1 cellular context compared by ENCODE assay signal in genomic region chr5:181217111-181217804, GRCh38.
TF ChIP-seq lines count a peak whose summit lies in the region.

No MANE protein-coding gene starts in this region.

TF ChIP-seq in HepG2, 621 proteins besides CTCF, POLR2A, EP300 and RAD21 (continued from another document and continues in another):
- TF ChIP-seq UBTF (CRISPR knock-in tag; IDR thresholded peaks at IDR 0.05), result 0 out of 2 replicates have a peak, but pooled peaks have one; percentile 47
- no peak for TF ChIP-seq NBN (conservative IDR thresholded peaks at IDR 0.05)
- TF ChIP-seq NCOR1 (IDR thresholded peaks at IDR 0.05; ENCODE audit: borderline replicate concordance, low read length), result no peak
- no peak for TF ChIP-seq MTERF4 (CRISPR knock-in tag; IDR thresholded peaks at IDR 0.05)
- no peak for TF ChIP-seq FOXO4 (CRISPR knock-in tag; conservative IDR thresholded peaks at IDR 0.05)
- TF ChIP-seq ZNF260 (CRISPR knock-in tag; IDR thresholded peaks at IDR 0.05; ENCODE audit: borderline replicate concordance, low read depth), result no peak
- no peak for TF ChIP-seq ZNF282 (IDR thresholded peaks at IDR 0.05; ENCODE audit: partially characterized antibody)
- no peak for TF ChIP-seq ZBTB14 (CRISPR knock-in tag; IDR thresholded peaks at IDR 0.05)
- TF ChIP-seq IRX3 (CRISPR knock-in tag; IDR thresholded peaks at IDR 0.05; ENCODE audit: borderline replicate concordance, low read depth), result no peak
- TF ChIP-seq KLF16 (CRISPR knock-in tag; IDR thresholded peaks at IDR 0.05), result no peak; a peak in 1 of 4 replicates
- TF ChIP-seq ATF4 (CRISPR knock-in tag; IDR thresholded peaks at IDR 0.05), result no peak
- TF ChIP-seq ZFP1 (CRISPR knock-in tag; IDR thresholded peaks at IDR 0.05), result no peak
- no peak for TF ChIP-seq MZF1 (CRISPR knock-in tag; IDR thresholded peaks at IDR 0.05; ENCODE audit: borderline replicate concordance)
- TF ChIP-seq NFE2L2 (IDR thresholded peaks at IDR 0.05; ENCODE audit: low read length), result no peak
- TF ChIP-seq AHDC1 (CRISPR knock-in tag; IDR thresholded peaks at IDR 0.05; ENCODE audit: borderline replicate concordance), result no peak
- TF ChIP-seq ZKSCAN5 (CRISPR knock-in tag; IDR thresholded peaks at IDR 0.05), result no peak
- TF ChIP-seq ZNF749 (CRISPR knock-in tag; IDR thresholded peaks at IDR 0.05; ENCODE audit: borderline replicate concordance), result no peak
- TF ChIP-seq CHCHD3 (CRISPR knock-in tag; IDR thresholded peaks at IDR 0.05), result no peak
- no peak for TF ChIP-seq LCORL (IDR thresholded peaks at IDR 0.05)
- TF ChIP-seq LCORL (CRISPR knock-in tag; IDR thresholded peaks at IDR 0.05), result 0 out of 2 replicates have a peak, but pooled peaks have one; percentile 45
- TF ChIP-seq ZNF83 (CRISPR knock-in tag; IDR thresholded peaks at IDR 0.05; ENCODE audit: borderline replicate concordance), result no peak
- no peak for TF ChIP-seq MED1 (CRISPR knock-in tag; IDR thresholded peaks at IDR 0.05)
- TF ChIP-seq ZBTB7B (CRISPR knock-in tag; IDR thresholded peaks at IDR 0.05), result no peak
- no peak for TF ChIP-seq HOXA3 (CRISPR knock-in tag; IDR thresholded peaks at IDR 0.05)
- no peak for TF ChIP-seq ZBTB43 (CRISPR knock-in tag; conservative IDR thresholded peaks at IDR 0.05)
- no peak for TF ChIP-seq JARID2 (CRISPR knock-in tag; IDR thresholded peaks at IDR 0.05; ENCODE audit: insufficient replicate concordance)
- TF ChIP-seq ZNF800 (CRISPR knock-in tag; IDR thresholded peaks at IDR 0.05), result 0 out of 2 replicates have a peak, but pooled peaks have one; percentile 29
- TF ChIP-seq FUBP1 (CRISPR knock-in tag; IDR thresholded peaks at IDR 0.05; ENCODE audit: borderline replicate concordance), result no peak
- no peak for TF ChIP-seq STAG1 (CRISPR knock-in tag; IDR thresholded peaks at IDR 0.05)
- no peak for TF ChIP-seq ATF6 (CRISPR knock-in tag; conservative IDR thresholded peaks at IDR 0.05)
- TF ChIP-seq SRF (IDR thresholded peaks at IDR 0.05; ENCODE audit: low read depth, low read length), result no peak
- TF ChIP-seq XBP1 (CRISPR knock-in tag; IDR thresholded peaks at IDR 0.05), result no peak
- no peak for TF ChIP-seq SRSF1 (optimal IDR thresholded peaks at IDR 0.05; ENCODE audit: low read depth, low read length)
- no peak for TF ChIP-seq IRF9 (CRISPR knock-in tag; IDR thresholded peaks at IDR 0.05; ENCODE audit: borderline replicate concordance)
- TF ChIP-seq NCOA5 (CRISPR knock-in tag; IDR thresholded peaks at IDR 0.05), result no peak
- no peak for TF ChIP-seq NFE2L1 (CRISPR knock-in tag; IDR thresholded peaks at IDR 0.05; ENCODE audit: borderline replicate concordance)
- no peak for TF ChIP-seq ZSCAN20 (CRISPR knock-in tag; IDR thresholded peaks at IDR 0.05; ENCODE audit: borderline replicate concordance)
